8 cellular contexts compared by ENCODE assay signal in the genomic region with DNA sequence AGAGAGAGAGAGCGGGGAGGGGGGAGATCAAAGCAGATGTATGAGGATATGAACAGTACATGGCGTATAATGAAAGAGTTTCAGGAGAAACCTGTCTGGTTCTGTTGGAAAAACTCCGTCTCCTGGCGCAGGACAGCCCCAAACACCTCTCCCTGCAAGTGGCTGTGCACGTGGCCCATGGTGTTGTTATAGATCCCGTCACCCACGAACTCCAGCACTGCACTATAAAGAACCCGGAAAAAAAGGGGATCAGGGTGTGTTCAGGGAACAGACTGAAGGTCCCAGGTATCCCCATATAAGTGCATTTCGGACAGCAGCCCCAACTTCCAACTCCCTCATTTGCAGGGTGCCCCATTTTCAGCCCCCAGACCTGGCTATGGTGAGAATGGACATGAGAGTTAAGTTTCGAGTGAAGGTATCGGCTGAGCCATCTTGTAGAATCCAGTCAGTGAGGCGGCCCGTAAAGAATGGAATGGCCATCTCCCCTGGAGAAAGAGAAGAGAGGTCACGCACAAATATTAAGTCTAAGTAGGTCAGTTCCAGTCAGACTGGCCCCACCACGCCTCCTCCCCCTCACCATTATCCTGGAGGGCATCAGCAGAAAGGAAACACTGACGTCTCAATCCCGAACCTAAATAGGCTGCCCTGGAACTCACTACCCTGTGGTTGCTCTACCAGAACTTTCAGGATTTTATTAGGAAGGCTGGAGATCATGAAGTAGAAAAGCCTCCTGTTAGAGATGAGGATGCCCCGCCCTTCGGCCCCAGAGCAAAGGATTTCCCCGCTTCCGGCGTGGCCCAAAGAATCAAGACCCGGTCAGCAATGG. TPM values are rescaled to one million over a fixed set of nuclear protein-coding genes. Genes with fewer than 3 reads are reported as not detected.
DNase-seq lines count a peak whose midpoint lies in the region; ATAC-seq and TF ChIP-seq lines count a peak whose summit lies in the region.

No MANE protein-coding gene starts in this region.

- peak overlapping the region; percentile 99 for H3K27ac ChIP-seq in left ventricle myocardium inferior (replicated peaks)

- peak; percentile 49 for DNase-seq in activated CD4-positive, alpha-beta T cell treated with anti-CD3 and anti-CD28 coated beads for 48 hours
- no peak for DNase-seq in activated CD4-positive, alpha-beta T cell treated with anti-CD3 and anti-CD28 coated beads, Interleukin-2, amount 50 U/mL, for 1 hour
- DNase-seq in activated naive CD4-positive, alpha-beta T cell treated with anti-CD3 and anti-CD28 coated beads for 36 hours, result peak; percentile 52
- DNase-seq in left ventricle myocardium inferior, result peak; percentile 42
- DNase-seq in skeletal muscle cell (ENCODE audit: low read depth), result no peak
- no peak for DNase-seq in NCI-H774 (lab: John Stamatoyannopoulos, UW)

- CTCF ChIA-PET in activated naive CD4-positive, alpha-beta T cell treated with anti-CD3 and anti-CD28 coated beads for 36 hours (lab: Charles Lee), result interaction anchor here (1.1 to 7.8 kb wide), 3 partner anchors 13 to 16 kb away, joined by 6 to 153 read pairs (median 19); partner anchors contain the start of gene TAP2

- H3K9me3 ChIP-seq in left ventricle myocardium inferior (replicated peaks), result no peaks in the 10 kb centered on the region

- peaks cover 43% of the 10 kb centered on the region for H3K36me3 ChIP-seq in left ventricle myocardium inferior

- H3K27me3 Mint-ChIP-seq in activated naive CD4-positive, alpha-beta T cell treated with anti-CD3 and anti-CD28 coated beads for 36 hours (ENCODE audit: low read depth), result no peaks in the 10 kb centered on the region

- intact Hi-C loops in activated naive CD4-positive, alpha-beta T cell treated with anti-CD3 and anti-CD28 coated beads for 36 hours (cut with micrococcal nuclease), result loop anchor here (2.0 to 5.0 kb wide), 3 partner anchors 560 to 723 kb away; partner anchors contain the start of genes ATF6B and PHF1
- intact Hi-C loops in left ventricle myocardium inferior (cut with micrococcal nuclease), result no loop called here

- peak overlapping the region; percentile 100 for H3K4me3 Mint-ChIP-seq in activated naive CD4-positive, alpha-beta T cell treated with anti-CD3 and anti-CD28 coated beads for 36 hours

- peaks cover 54% of the 10 kb centered on the region for H3K4me1 ChIP-seq in left ventricle myocardium inferior

- peak overlapping the region; percentile 98 for H3K4me3 ChIP-seq in left ventricle myocardium inferior
- peak overlapping the region; percentile 88 for H3K4me3 ChIP-seq in skeletal muscle cell (ENCODE audit: low read depth, low read length)

- peaks cover 83% of the 10 kb centered on the region for H3K36me3 Mint-ChIP-seq in activated naive CD4-positive, alpha-beta T cell treated with anti-CD3 and anti-CD28 coated beads for 36 hours (ENCODE audit: low read depth)

- ATAC-seq in HG03460 (IDR thresholded peaks at IDR 0.05; ENCODE audit: unreplicated experiment) (no peak), HG03432 (IDR thresholded peaks at IDR 0.05; ENCODE audit: unreplicated experiment) (no peak)

- H3K27ac Mint-ChIP-seq in activated naive CD4-positive, alpha-beta T cell treated with anti-CD3 and anti-CD28 coated beads for 36 hours, result peak overlapping the region; percentile 99

- no peaks in the 10 kb centered on the region for H3K27me3 ChIP-seq in left ventricle myocardium inferior (ENCODE audit: low read depth)

- peaks cover 67% of the 10 kb centered on the region for H3K4me1 Mint-ChIP-seq in activated naive CD4-positive, alpha-beta T cell treated with anti-CD3 and anti-CD28 coated beads for 36 hours (ENCODE audit: low read depth)

- TF ChIP-seq CTCF in left ventricle myocardium inferior (IDR thresholded peaks at IDR 0.05; ENCODE audit: borderline replicate concordance), result no peak

- no peaks in the 10 kb centered on the region for H3K9me3 Mint-ChIP-seq in activated naive CD4-positive, alpha-beta T cell treated with anti-CD3 and anti-CD28 coated beads for 36 hours

RNA-seq across cellular contexts. Expression of gene TAP1, which starts 1.3 kb away (rescaled TPM):
- 100 to 1,000 TPM; 187 TPM for total RNA-seq in activated naive CD4-positive, alpha-beta T cell treated with anti-CD3 and anti-CD28 coated beads for 36 hours
- total RNA-seq in left ventricle myocardium inferior, result 15.5 TPM

RNA-seq across cellular contexts. Expression of gene PSMB9, which starts 1.8 kb away (rescaled TPM):
- total RNA-seq in activated naive CD4-positive, alpha-beta T cell treated with anti-CD3 and anti-CD28 coated beads for 36 hours, result 100 to 1,000 TPM; 238 to 241 TPM
- total RNA-seq in left ventricle myocardium inferior, result 13.4 TPM

RNA-seq across cellular contexts. Expression of gene PSMB8, which starts 8.4 kb away (rescaled TPM):
- total RNA-seq in activated naive CD4-positive, alpha-beta T cell treated with anti-CD3 and anti-CD28 coated beads for 36 hours, result 100 to 1,000 TPM; 286 to 308 TPM
- total RNA-seq in left ventricle myocardium inferior, result 13.2 TPM

RNA-seq across cellular contexts. Expression of gene TAP2, which starts 13.7 kb away (rescaled TPM):
- total RNA-seq in activated naive CD4-positive, alpha-beta T cell treated with anti-CD3 and anti-CD28 coated beads for 36 hours, result 100 to 1,000 TPM; 136 to 138 TPM
- 22.4 TPM for total RNA-seq in left ventricle myocardium inferior

RNA-seq across cellular contexts. Expression of gene HLA-DOB, which starts 35.4 kb away (rescaled TPM):
- total RNA-seq in activated naive CD4-positive, alpha-beta T cell treated with anti-CD3 and anti-CD28 coated beads for 36 hours, result 1 to 10 TPM in 1 of 2 experiments, under 1 TPM in 1; 0.91 to 1.1 TPM
- total RNA-seq in left ventricle myocardium inferior, result not detected

Comparison
In these comparisons a context has a peak if more than half of its experiments do, and no peak if none do; other contexts are left out.
1. DNase-seq: peak in activated CD4-positive, alpha-beta T cell treated with anti-CD3 and anti-CD28 coated beads for 48 hours (single experiment), activated naive CD4-positive, alpha-beta T cell treated with anti-CD3 and anti-CD28 coated beads for 36 hours (single experiment) and left ventricle myocardium inferior (single experiment); none in activated CD4-positive, alpha-beta T cell treated with anti-CD3 and anti-CD28 coated beads, Interleukin-2, amount 50 U/mL, for 1 hour (single experiment), skeletal muscle cell (single experiment) and NCI-H774 (single experiment).
2. RNA of gene TAP1, which starts 1.3 kb away (total RNA-seq): 187 TPM in activated naive CD4-positive, alpha-beta T cell treated with anti-CD3 and anti-CD28 coated beads for 36 hours; 15.5 TPM in left ventricle myocardium inferior (single experiment); every median in the first group is over 10 times any median in the second.
3. RNA of gene PSMB9, which starts 1.8 kb away (total RNA-seq): 238 to 241 TPM in activated naive CD4-positive, alpha-beta T cell treated with anti-CD3 and anti-CD28 coated beads for 36 hours; 13.4 TPM in left ventricle myocardium inferior (single experiment); every median in the first group is over 10 times any median in the second.
4. RNA of gene PSMB8, which starts 8.4 kb away (total RNA-seq): 286 to 308 TPM in activated naive CD4-positive, alpha-beta T cell treated with anti-CD3 and anti-CD28 coated beads for 36 hours; 13.2 TPM in left ventricle myocardium inferior (single experiment); every median in the first group is over 10 times any median in the second.